ENCODE assay signal across 31 cellular contexts in genomic region chrX:15391850-15392249, GRCh38. TPM values are rescaled to one million over a fixed set of nuclear protein-coding genes. Genes with fewer than 3 reads are reported as not detected.
"Had no signal": no experiment of that assay in that cellular context is flagged by ENCODE, and none has a peak within 500 bp of the region (broad histone marks: within the 10 kb centered on the region; RNA-seq: fewer than 3 reads in every experiment).

No MANE protein-coding gene starts in this region.

- H3K9me3 Mint-ChIP-seq: activated CD4-positive, alpha-beta memory T cell treated with anti-CD3 and anti-CD28 coated beads, Interleukin-2, amount 10 ng/mL, durations not matched to agents 7 days and 5 days; activated CD4-positive, alpha-beta T cell treated with anti-CD3 and anti-CD28 coated beads, Interleukin-2, amount 10 ng/mL, durations not matched to agents 7 days and 5 days; activated naive CD4-positive, alpha-beta T cell treated with anti-CD3 and anti-CD28 coated beads, Interleukin-2, amount 50 U/mL, for 24 hours; activated naive CD8-positive, alpha-beta T cell treated with anti-CD3 and anti-CD28 coated beads for 36 hours; activated naive CD8-positive, alpha-beta T cell treated with anti-CD3 and anti-CD28 coated beads, Interleukin-2, amount 50 U/mL, for 24 hours; activated T-cell treated with anti-CD3 and anti-CD28 coated beads, Interleukin-2, amount 50 U/mL, for 24 hours; activated T-helper 17 cell treated with anti-CD3 and anti-CD28 coated beads, Interleukin-2, amount 50 U/mL, for 72 hours; effector memory CD8-positive, alpha-beta T cell; T-helper 2 cell treated with Interferon-gamma antibody and Interleukin-4, amounts not matched to agents 5 μg/mL and 100 μg/mL, for 36 hours had no signal

- H3K9me3 ChIP-seq: adrenal gland, body of pancreas had no signal

- ATAC-seq: activated naive CD8-positive, alpha-beta T cell treated with anti-CD3 and anti-CD28 coated beads, Interleukin-2, amount 50 U/mL, for 24 hours; activated T-helper 17 cell treated with anti-CD3 and anti-CD28 coated beads, Interleukin-2, amount 50 U/mL, for 72 hours; body of pancreas; effector memory CD8-positive, alpha-beta T cell; T-helper 17 cell had no signal

- H3K36me3 ChIP-seq: adrenal gland had no signal

- H3K4me3 Mint-ChIP-seq: activated CD4-positive, alpha-beta memory T cell treated with anti-CD3 and anti-CD28 coated beads, Interleukin-2, amount 10 ng/mL, durations not matched to agents 7 days and 5 days; activated CD4-positive, alpha-beta T cell treated with anti-CD3 and anti-CD28 coated beads, Interleukin-2, amount 10 ng/mL, durations not matched to agents 7 days and 5 days; activated naive CD4-positive, alpha-beta T cell treated with anti-CD3 and anti-CD28 coated beads, Interleukin-2, amount 50 U/mL, for 24 hours; activated naive CD8-positive, alpha-beta T cell treated with anti-CD3 and anti-CD28 coated beads for 36 hours; activated naive CD8-positive, alpha-beta T cell treated with anti-CD3 and anti-CD28 coated beads, Interleukin-2, amount 50 U/mL, for 24 hours; activated T-cell treated with anti-CD3 and anti-CD28 coated beads, Interleukin-2, amount 50 U/mL, for 24 hours; activated T-helper 17 cell treated with anti-CD3 and anti-CD28 coated beads, Interleukin-2, amount 50 U/mL, for 72 hours; effector memory CD8-positive, alpha-beta T cell; T-helper 17 cell; T-helper 2 cell treated with Interferon-gamma antibody and Interleukin-4, amounts not matched to agents 5 μg/mL and 100 μg/mL, for 36 hours had no signal

- H3K4me3 ChIP-seq: adrenal gland, body of pancreas had no signal

- H3K27me3 ChIP-seq: adrenal gland, body of pancreas had no signal

- H3K4me1 Mint-ChIP-seq: activated CD4-positive, alpha-beta memory T cell treated with anti-CD3 and anti-CD28 coated beads, Interleukin-2, amount 10 ng/mL, durations not matched to agents 7 days and 5 days; activated CD4-positive, alpha-beta T cell treated with anti-CD3 and anti-CD28 coated beads, Interleukin-2, amount 10 ng/mL, durations not matched to agents 7 days and 5 days; activated naive CD4-positive, alpha-beta T cell treated with anti-CD3 and anti-CD28 coated beads, Interleukin-2, amount 50 U/mL, for 24 hours; activated naive CD8-positive, alpha-beta T cell treated with anti-CD3 and anti-CD28 coated beads for 36 hours; activated naive CD8-positive, alpha-beta T cell treated with anti-CD3 and anti-CD28 coated beads, Interleukin-2, amount 50 U/mL, for 24 hours; activated T-helper 17 cell treated with anti-CD3 and anti-CD28 coated beads, Interleukin-2, amount 50 U/mL, for 72 hours; T-helper 17 cell had no signal

- DNase-seq: activated CD4-positive, alpha-beta memory T cell treated with anti-CD3 and anti-CD28 coated beads, Interleukin-2, amount 10 ng/mL, durations not matched to agents 7 days and 5 days; activated CD4-positive, alpha-beta T cell treated with anti-CD3 and anti-CD28 coated beads for 1 hour; activated CD4-positive, alpha-beta T cell treated with anti-CD3 and anti-CD28 coated beads for 4 hours; activated CD4-positive, alpha-beta T cell treated with anti-CD3 and anti-CD28 coated beads, Interleukin-2, amount 10 ng/mL, durations not matched to agents 7 days and 5 days; activated CD4-positive, alpha-beta T cell treated with anti-CD3 and anti-CD28 coated beads, Interleukin-2, amount 50 U/mL, for 4 hours; activated CD8-positive, alpha-beta memory T cell treated with anti-CD3 and anti-CD28 coated beads, Interleukin-2, amount 50 U/mL, for 48 hours; activated effector memory CD4-positive, alpha-beta T cell treated with Interleukin-2 at 50 U/mL for 16 hours; activated gamma-delta T cell treated with Interleukin-2 at 50 U/mL for 16 hours; activated naive CD4-positive, alpha-beta T cell treated with Interleukin-2 at 50 U/mL for 16 hours; activated naive CD8-positive, alpha-beta T cell treated with anti-CD3 and anti-CD28 coated beads for 36 hours; activated naive CD8-positive, alpha-beta T cell treated with anti-CD3 and anti-CD28 coated beads, Interleukin-2, amount 50 U/mL, for 24 hours; activated T-cell treated with anti-CD3 and anti-CD28 coated beads for 4 hours; activated T-cell treated with anti-CD3 and anti-CD28 coated beads, Interleukin-2, amount 50 U/mL, for 24 hours; adrenal gland; amygdala; aorta; body of pancreas; caudate nucleus; cortex of kidney; dermis blood vessel endothelial cell; effector CD4-positive, alpha-beta T cell; effector memory CD8-positive, alpha-beta T cell; foreskin fibroblast; head of caudate nucleus; T-helper 1 cell; T-helper 17 cell had no signal

- H3K27me3 Mint-ChIP-seq: activated CD4-positive, alpha-beta memory T cell treated with anti-CD3 and anti-CD28 coated beads, Interleukin-2, amount 10 ng/mL, durations not matched to agents 7 days and 5 days; activated CD4-positive, alpha-beta T cell treated with anti-CD3 and anti-CD28 coated beads, Interleukin-2, amount 10 ng/mL, durations not matched to agents 7 days and 5 days; activated naive CD8-positive, alpha-beta T cell treated with anti-CD3 and anti-CD28 coated beads for 36 hours; activated T-helper 17 cell treated with anti-CD3 and anti-CD28 coated beads, Interleukin-2, amount 50 U/mL, for 72 hours; T-helper 17 cell had no signal

- H3K27ac Mint-ChIP-seq: activated CD4-positive, alpha-beta memory T cell treated with anti-CD3 and anti-CD28 coated beads, Interleukin-2, amount 10 ng/mL, durations not matched to agents 7 days and 5 days; activated CD4-positive, alpha-beta T cell treated with anti-CD3 and anti-CD28 coated beads, Interleukin-2, amount 10 ng/mL, durations not matched to agents 7 days and 5 days; activated naive CD4-positive, alpha-beta T cell treated with anti-CD3 and anti-CD28 coated beads, Interleukin-2, amount 50 U/mL, for 24 hours; activated naive CD8-positive, alpha-beta T cell treated with anti-CD3 and anti-CD28 coated beads for 36 hours; activated naive CD8-positive, alpha-beta T cell treated with anti-CD3 and anti-CD28 coated beads, Interleukin-2, amount 50 U/mL, for 24 hours; activated T-cell treated with anti-CD3 and anti-CD28 coated beads, Interleukin-2, amount 50 U/mL, for 24 hours; activated T-helper 17 cell treated with anti-CD3 and anti-CD28 coated beads, Interleukin-2, amount 50 U/mL, for 72 hours; effector memory CD8-positive, alpha-beta T cell; T-helper 17 cell; T-helper 2 cell treated with Interferon-gamma antibody and Interleukin-4, amounts not matched to agents 5 μg/mL and 100 μg/mL, for 36 hours had no signal

- H3K4me1 ChIP-seq: adrenal gland, body of pancreas had no signal

- H3K27ac ChIP-seq: adrenal gland, body of pancreas, epithelial cell of prostate had no signal

- H3K36me3 Mint-ChIP-seq: activated naive CD4-positive, alpha-beta T cell treated with anti-CD3 and anti-CD28 coated beads, Interleukin-2, amount 50 U/mL, for 24 hours; activated naive CD8-positive, alpha-beta T cell treated with anti-CD3 and anti-CD28 coated beads for 36 hours had no signal

RNA-seq across cellular contexts. Expression of gene VEGFD, which starts 7.6 kb away (rescaled TPM):
- total RNA-seq: activated CD4-positive, alpha-beta T cell treated with anti-CD3 and anti-CD28 coated beads, Interleukin-2, amount 10 ng/mL, durations not matched to agents 7 days and 5 days; activated naive CD8-positive, alpha-beta T cell treated with anti-CD3 and anti-CD28 coated beads for 36 hours; activated T-helper 17 cell treated with anti-CD3 and anti-CD28 coated beads, Interleukin-2, amount 50 U/mL, for 72 hours; frontal cortex; T-helper 17 cell had no signal
